Comparison of ENCODE assay signal across 12 cellular contexts in genomic region chr1:5771788-5772187, GRCh38.
"Had no signal": no experiment of that assay in that cellular context is flagged by ENCODE, and none has a peak within 500 bp of the region (broad histone marks: within the 10 kb centered on the region; RNA-seq: fewer than 3 reads in every experiment).

No MANE protein-coding gene starts in this region.

- DNase-seq: IMR-90, MM.1S, NCI-H1092 treated with DMSO at 0.1 percent for 48 hours, NCI-H2029, NCI-H2081 treated with DMSO at 0.1 percent for 48 hours, NCI-H226, NCI-H446, NCI-H69, NCI-H774 had no signal

- H3K4me2 ChIP-seq: KMS-11, SK-N-SH had no signal

- H3K9ac ChIP-seq: KMS-11, SK-N-SH had no signal

- H3K27ac ChIP-seq: KMS-11, RWPE1 had no signal

- H3K9me3 ChIP-seq: SK-N-SH had no signal
